ENCODE assay signal across 8 cellular contexts in genomic region chr11:134276396-134277175, GRCh38. TPM values are rescaled to one million over a fixed set of nuclear protein-coding genes. Genes with fewer than 3 reads are reported as not detected.
DNase-seq lines count a peak whose midpoint lies in the region; ATAC-seq and TF ChIP-seq lines count a peak whose summit lies in the region.

No MANE protein-coding gene starts in this region.

- H3K27ac ChIP-seq in vagina, result peak overlapping the region; percentile 18

- intact Hi-C loops in vagina (cut with DNase I), result no loop called here

- H3K4me3 ChIP-seq in astrocyte of the cerebellum (ENCODE audit: low read depth, low read length) (peak overlapping the region; percentile 32), vagina (peak overlapping the region; percentile 38 to 40)

- H3K9me3 Mint-ChIP-seq in memory B cell, result peaks cover 4% of the 10 kb centered on the region

- no peak for TF ChIP-seq POLR2A in vagina (IDR thresholded peaks at IDR 0.05)

- peaks cover 34% of the 10 kb centered on the region for H3K27me3 Mint-ChIP-seq in memory B cell

- peak overlapping the region; percentile 57 for H3K4me3 Mint-ChIP-seq in memory B cell

- peaks cover 13% of the 10 kb centered on the region for H3K27me3 ChIP-seq in vagina

- no peak overlapping the region for H3K27ac Mint-ChIP-seq in memory B cell

- no peaks in the 10 kb centered on the region for H3K36me3 ChIP-seq in vagina

- DNase-seq in astrocyte of the cerebellum (ENCODE audit: low read depth) (no peak), memory B cell (ENCODE audit: low spot score in 2 of 2) (no peak), vagina (ENCODE audit: extremely low spot score in 2 of 2) (peak; percentile 67 to 76), NOMO-1 treated with DMSO at 0.1 percent for 48 hours (lab: John Stamatoyannopoulos, UW; ENCODE audit: unreplicated experiment) (no peak), omental fat pad (ENCODE audit: low spot score) (no peak), 8988T (no peak)

- H3K36me3 Mint-ChIP-seq in memory B cell, result no peaks in the 10 kb centered on the region

- H3K4me1 ChIP-seq in vagina, result peaks cover 20% of the 10 kb centered on the region

- no peaks in the 10 kb centered on the region for H3K9me3 ChIP-seq in vagina

- TF ChIP-seq CTCF in astrocyte of the cerebellum (IDR thresholded peaks at IDR 0.05; ENCODE audit: low read depth, low read length, missing control alignments) (no peak), vagina (IDR thresholded peaks at IDR 0.05) (no peak), omental fat pad (IDR thresholded peaks at IDR 0.05) (no peak)

- peak; percentile 25 for ATAC-seq in GM19035 (IDR thresholded peaks at IDR 0.05; ENCODE audit: unreplicated experiment)
- peak; percentile 35 for ATAC-seq in HG03354 (IDR thresholded peaks at IDR 0.05; ENCODE audit: poor library complexity, severe bottlenecking, unreplicated experiment)
- no peak for ATAC-seq in memory B cell (ENCODE audit: low read depth)
- ATAC-seq in omental fat pad (ENCODE audit: low FRiP score), result no peak

- in situ Hi-C loops in astrocyte of the cerebellum (cut with HindIII; ENCODE audit: low sequenced_read_pairs), result no loop called here

- peaks cover 12% of the 10 kb centered on the region for H3K4me1 Mint-ChIP-seq in memory B cell

RNA-seq across cellular contexts. Expression of gene GLB1L3, which starts 0.4 kb away (rescaled TPM):
- total RNA-seq in vagina (2.2 TPM), omental fat pad (not detected)

RNA-seq across cellular contexts. Expression of gene ACAD8, which starts 23.2 kb away (rescaled TPM):
- total RNA-seq in vagina (31.9 TPM), omental fat pad (10 to 100 TPM; 21.4 to 33.4 (median 28.2) TPM)

RNA-seq across cellular contexts. Expression of gene THYN1, which starts 23.4 kb away (rescaled TPM):
- 39.8 TPM for total RNA-seq in vagina
- total RNA-seq in omental fat pad, result 10 to 100 TPM; 26.9 to 76.5 (median 59.6) TPM

RNA-seq across cellular contexts. Expression of gene VPS26B, which starts 52.1 kb away (rescaled TPM):
- total RNA-seq in vagina (36.1 TPM), omental fat pad (10 to 100 TPM; 25.4 to 52.8 (median 37.0) TPM)

RNA-seq across cellular contexts. Expression of gene NCAPD3, which starts 52.8 kb away (rescaled TPM):
- total RNA-seq in vagina (18.4 TPM), omental fat pad (10 to 100 TPM; 10.4 to 14.3 (median 11.2) TPM)

Comparison
In these comparisons a context has a peak if more than half of its experiments do, and no peak if none do; other contexts are left out.
1. ATAC-seq: peak in GM19035 (single experiment) and HG03354 (single experiment); none in memory B cell (single experiment) and omental fat pad (single experiment).
2. DNase-seq: peak in vagina (2 of 2); none in astrocyte of the cerebellum (single experiment), memory B cell (0 of 2), NOMO-1 treated with DMSO at 0.1 percent for 48 hours (single experiment), omental fat pad (single experiment) and 8988T (single experiment).